ENCODE assay signal across 20 cellular contexts in genomic region chr2:168424112-168424951, GRCh38. TPM values are rescaled to one million over a fixed set of nuclear protein-coding genes. Genes with fewer than 3 reads are reported as not detected.
A peak's percentile ranks its signal among the peaks of the same experiment; 100 is the strongest.
DNase-seq lines count a peak whose midpoint lies in the region; ATAC-seq, FAIRE-seq and TF ChIP-seq lines count a peak whose summit lies in the region.
"Had no signal": no experiment of that assay in that cellular context is flagged by ENCODE, and none has a peak within 500 bp of the region (broad histone marks: within the 10 kb centered on the region; RNA-seq: fewer than 3 reads in every experiment).

No MANE protein-coding gene starts in this region.

- H3K27ac ChIP-seq in K562 (ENCODE audit: extremely low read depth, low read depth, low read length): no peak overlapping the region
- H3K27ac ChIP-seq in aorta (ENCODE audit: low read depth in 1 of 2, low read length in 2 of 2): no peak overlapping the region
- H3K27ac ChIP-seq: hepatocyte, neutrophil, SJSA1 had no signal

- H3K4me2 ChIP-seq in K562 (ENCODE audit: insufficient read depth, low read length): no peak overlapping the region
- H3K4me2 ChIP-seq: hepatocyte had no signal

- no peak for TF ChIP-seq EP300 in K562 (IDR thresholded peaks at IDR 0.05; ENCODE audit: low read length)

- peak; percentile 80 for FAIRE-seq in K562 (lab: Jason Lieb, UNC)
- FAIRE-seq: HepG2 had no signal

- H3K79me2 ChIP-seq in K562 (ENCODE audit: control insufficient read depth, insufficient read depth, low read length): no peaks in the 10 kb centered on the region
- H3K79me2 ChIP-seq: hepatocyte had no signal

- peaks cover 0 to 13% of the 10 kb centered on the region in 2 donors for H3K36me3 Mint-ChIP-seq in naive B cell
- H3K36me3 Mint-ChIP-seq: CD4-positive, alpha-beta memory T cell had no signal

- no peak for TF ChIP-seq CTCF in K562 (IDR thresholded peaks at IDR 0.05 in 2 of 3, conservative IDR thresholded peaks at IDR 0.05 in 1 of 3; ENCODE audit: insufficient read depth in 2 of 3, low read depth in 1 of 3, low read length in 3 of 3)

- peaks cover 0 to 3% of the 10 kb centered on the region in 2 experiments; a peak in 1 of 5 replicates for H3K4me1 ChIP-seq in K562 (replicated peaks in 1 of 2; ENCODE audit: control insufficient read depth in 2 of 2, insufficient read depth in 2 of 2, low read length in 2 of 2)
- H3K4me1 ChIP-seq in aorta (ENCODE audit: control insufficient read depth in 1 of 2, insufficient read depth in 2 of 2, low read length in 2 of 2): no peaks in the 10 kb centered on the region
- H3K4me1 ChIP-seq: SJSA1 had no signal

- H4K20me1 ChIP-seq in K562 (replicated peaks; ENCODE audit: control insufficient read depth, insufficient read depth, low read length): no peaks in the 10 kb centered on the region

- in situ Hi-C loops in K562 (cut with MboI): no loop called here

- no peaks in the 10 kb centered on the region for H3K9me1 ChIP-seq in K562 (ENCODE audit: control insufficient read depth, insufficient read depth, low read length)

- H3K4me1 Mint-ChIP-seq in naive B cell: peaks cover 0 to 12% (median 5%) of the 10 kb centered on the region in 3 donors

- no peak for TF ChIP-seq POLR2A in K562 (conservative IDR thresholded peaks at IDR 0.05)

- 4% methylated on average over 2 of the region's 2 CpGs for WGBS in K562 (ENCODE audit: insufficient coverage, low coverage, missing lambda C conversion rate)
- 33 to 57% methylated on average over 2 of the region's 2 CpGs for whole genome bisulfite sequencing in aorta, 2 donors

- H3K4me3 Mint-ChIP-seq in naive B cell: no peak overlapping the region
- H3K4me3 Mint-ChIP-seq: CD4-positive, alpha-beta memory T cell; mesothelial cell of epicardium had no signal

- no peak overlapping the region for H3K9ac ChIP-seq in K562 (ENCODE audit: insufficient read depth in 1 of 2, low read depth in 2 of 2, low read length in 2 of 2)

- POLR2A ChIA-PET in K562 (lab: Yijun Ruan, JAX): interaction anchor here (0.6 to 1.8 kb wide), 2 partner anchors 10 to 352 kb away, joined by 4 to 7 read pairs; no protein-coding TSS in a partner anchor

- H3K27me3 ChIP-seq in K562 (ENCODE audit: control insufficient read depth in 2 of 2, insufficient read depth in 2 of 2, low read length in 2 of 2): no peaks in the 10 kb centered on the region; a peak in 1 of 5 replicates
- H3K27me3 ChIP-seq in aorta (ENCODE audit: control insufficient read depth in 1 of 2, insufficient read depth in 2 of 2, low read length in 1 of 2): no peaks in the 10 kb centered on the region
- H3K27me3 ChIP-seq: hepatocyte, neutrophil, SJSA1 had no signal

- no peak for ATAC-seq in K562
- ATAC-seq in naive B cell (ENCODE audit: low read depth in 2 of 2): peak; percentile 34 to 46
- ATAC-seq in aorta (ENCODE audit: low FRiP score): no peak
- ATAC-seq: HepG2 had no signal

- H3K9me3 Mint-ChIP-seq in naive B cell: peaks cover 0 to 20% (median 10%) of the 10 kb centered on the region in 7 donors

- no peak overlapping the region for H2AFZ ChIP-seq in K562 (ENCODE audit: low read depth, low read length)
- H2AFZ ChIP-seq: hepatocyte had no signal

- TF ChIP-seq RAD21 in K562 (CRISPR knock-in tag; conservative IDR thresholded peaks at IDR 0.05 in 1 of 2, IDR thresholded peaks at IDR 0.05 in 1 of 2): no peak

- H3K27me3 Mint-ChIP-seq in naive B cell: no peaks in the 10 kb centered on the region
- H3K27me3 Mint-ChIP-seq: CD4-positive, alpha-beta memory T cell had no signal

- no peaks in the 10 kb centered on the region for H3K9me3 ChIP-seq in K562 (replicated peaks; ENCODE audit: control insufficient read depth, insufficient read depth, low read depth, low read length)
- no peaks in the 10 kb centered on the region for H3K9me3 ChIP-seq in aorta (ENCODE audit: control insufficient read depth, low read length)
- H3K9me3 ChIP-seq: neutrophil, SJSA1 had no signal

- CTCF ChIA-PET in K562 (lab: Yijun Ruan, JAX; ENCODE audit: low intra/inter-chr PET ratio): no interaction called here

- H3K36me3 ChIP-seq in K562 (ENCODE audit: control insufficient read depth, insufficient read depth, low read length) (no peaks in the 10 kb centered on the region), aorta (ENCODE audit: control insufficient read depth in 1 of 2, insufficient read depth in 2 of 2, low read length in 1 of 2) (no peaks in the 10 kb centered on the region)
- H3K36me3 ChIP-seq: neutrophil, SJSA1 had no signal

- DNase-seq in NCI-H146 (lab: John Stamatoyannopoulos, UW): peak; percentile 4
- DNase-seq in NCI-H146 treated with DMSO at 0.1 percent for 48 hours (lab: John Stamatoyannopoulos, UW; ENCODE audit: unreplicated experiment): no peak
- peak; percentile 8 for DNase-seq in NCI-H2107 (lab: John Stamatoyannopoulos, UW)
- no peak for DNase-seq in K562 (ENCODE audit: extremely low read depth in 1 of 4, low spot score in 3 of 4)
- no peak for DNase-seq in naive B cell
- DNase-seq in aorta: no peak
- DNase-seq in NOMO-1 treated with dmso at 0.1 percent for 144 hours (lab: John Stamatoyannopoulos, UW; ENCODE audit: unreplicated experiment): no peak
- no peak for DNase-seq in cerebellum (ENCODE audit: low spot score)
- DNase-seq: 8988T; activated CD4-positive, alpha-beta T cell treated with anti-CD3 and anti-CD28 coated beads, Interleukin-2, amount 50 U/mL, for 4 hours; anterior cingulate cortex; CD4-positive, alpha-beta memory T cell; cortex of kidney; stimulated activated CD4-positive, alpha-beta T cell treated with anti-CD3 and anti-CD28 coated beads, Interleukin-4, amount 100 ng/mL, for 24 hours; trophoblast cell had no signal

- no peak overlapping the region for H3K4me3 ChIP-seq in K562
- no peak overlapping the region for H3K4me3 ChIP-seq in aorta (ENCODE audit: low read length in 2 of 2)
- H3K4me3 ChIP-seq: hepatocyte, SJSA1 had no signal

- no TSS peak for BruUV-seq in K562 (replicated peaks; lab: Mats Ljungman, UMichigan)

- intact Hi-C loops in K562 (cut with micrococcal nuclease) (no loop called here), aorta (cut with DNase I) (no loop called here)

- H3K27ac Mint-ChIP-seq in naive B cell: no peak overlapping the region
- H3K27ac Mint-ChIP-seq: CD4-positive, alpha-beta memory T cell; mesothelial cell of epicardium had no signal

TF ChIP-seq in K562, 482 proteins besides CTCF, POLR2A, EP300 and RAD21 (continues in another document):
- TF ChIP-seq FOXJ2 (tag; IDR thresholded peaks at IDR 0.05): 0 out of 2 replicates have a peak, but pooled peaks have one; percentile 27
- no peak for TF ChIP-seq E2F8 (IDR thresholded peaks at IDR 0.05; ENCODE audit: low read depth, partially characterized antibody)
- no peak for TF ChIP-seq ZNF217 (CRISPR knock-in tag; IDR thresholded peaks at IDR 0.05)
- no peak for TF ChIP-seq E2F3 (CRISPR knock-in tag; IDR thresholded peaks at IDR 0.05)
- 0 out of 2 replicates have a peak, but pooled peaks have one; percentile 41 for TF ChIP-seq ZNF584 (CRISPR knock-in tag; IDR thresholded peaks at IDR 0.05; ENCODE audit: low read depth)
- TF ChIP-seq TCF3 (CRISPR knock-in tag; IDR thresholded peaks at IDR 0.05): no peak
- TF ChIP-seq FOSL1 (tag; conservative IDR thresholded peaks at IDR 0.05): no peak
- TF ChIP-seq HDAC6 (IDR thresholded peaks at IDR 0.05; ENCODE audit: low read depth, low read length): no peak

RNA-seq across cellular contexts. Expression of gene CERS6, which starts 31.7 kb away (rescaled TPM):
- 2.8 and 5.7 TPM in 2 replicates for total RNA-seq in K562 (2011; cell fraction: chromatin; rRNA removed; ENCODE audit: low replicate concordance)
- 2.3 and 2.9 TPM in 2 replicates for total RNA-seq in K562 (2011; cell fraction: nucleolus; rRNA removed)
- 4.5 and 7.3 TPM in 2 replicates for total RNA-seq in K562 (2011; cell fraction: nucleoplasm; rRNA removed)
- total RNA-seq in K562 (2014; rRNA removed) (11.4 and 12.1 TPM in 2 replicates), K562 (2014; rRNA removed; fragmentation: Illumina TruSeq; extraction: Trizol) (13.6 and 14.5 TPM in 2 replicates), K562 (2015; rRNA removed; fragmentation: Illumina TruSeq; extraction: Trizol) (12.4 and 12.8 TPM in 2 replicates), K562 (2021) (11.5 and 11.8 TPM in 2 replicates), aorta (10 to 100 TPM in 1 of 2 donors, 1 to 10 TPM in 1; 8.3 to 10.6 TPM), cerebellum (73.6 TPM)
- polyA plus RNA-seq in K562 (2011; rRNA removed) (1.9 and 6.8 TPM in 2 replicates), K562 (2014; fragmentation: Illumina TruSeq; extraction: Trizol) (10.9 and 13.4 TPM in 2 replicates), K562 (2014; fragmentation: Nextera tagmentation; extraction: Ambion mirVana) (1 to 10 TPM; 1.6 to 2.3 TPM), K562 (2014; rRNA removed) (6.0 and 6.5 TPM in 2 replicates), naive B cell (ENCODE audit: low read depth in 6 of 6) (10 to 100 TPM in 2 of 6 donors, 1 to 10 TPM in 4; 5.8 to 11.9 (median 9.1) TPM), aorta (1 to 10 TPM; 4.3 to 4.6 TPM)
- 0.61 and 4.4 TPM in 2 replicates for polyA plus RNA-seq in K562 (2011; cell fraction: cytosol; rRNA removed)
- polyA plus RNA-seq in K562 (2011; cell fraction: nucleus; rRNA removed): 1.4 and 5.3 TPM in 2 replicates
- 7.8 and 8.4 TPM in 2 replicates for polyA plus RNA-seq in K562 (2012)
- polyA minus RNA-seq in K562 (2011; rRNA and poly(A)+ RNA removed): 4.6 and 16.3 TPM in 2 replicates
- 2.9 and 8.6 TPM in 2 replicates for polyA minus RNA-seq in K562 (2011; cell fraction: cytosol; rRNA and poly(A)+ RNA removed)
- polyA minus RNA-seq in K562 (2011; cell fraction: nucleus; rRNA and poly(A)+ RNA removed): 2.2 and 12.4 TPM in 2 replicates

Comparison
In these comparisons a context has a peak if more than half of its experiments do, and no peak if none do; other contexts are left out.
1. DNase-seq: peak in NCI-H146 (single experiment) and NCI-H2107 (single experiment); none in NCI-H146 treated with DMSO at 0.1 percent for 48 hours (single experiment), K562 (0 of 4), naive B cell (single experiment), aorta (0 of 2), NOMO-1 treated with dmso at 0.1 percent for 144 hours (single experiment) and cerebellum (single experiment).
2. ATAC-seq: peak in naive B cell (2 of 2); none in K562 (single experiment) and aorta (single experiment).